Comparison of ENCODE assay signal across 8 cellular contexts in the genomic region with DNA sequence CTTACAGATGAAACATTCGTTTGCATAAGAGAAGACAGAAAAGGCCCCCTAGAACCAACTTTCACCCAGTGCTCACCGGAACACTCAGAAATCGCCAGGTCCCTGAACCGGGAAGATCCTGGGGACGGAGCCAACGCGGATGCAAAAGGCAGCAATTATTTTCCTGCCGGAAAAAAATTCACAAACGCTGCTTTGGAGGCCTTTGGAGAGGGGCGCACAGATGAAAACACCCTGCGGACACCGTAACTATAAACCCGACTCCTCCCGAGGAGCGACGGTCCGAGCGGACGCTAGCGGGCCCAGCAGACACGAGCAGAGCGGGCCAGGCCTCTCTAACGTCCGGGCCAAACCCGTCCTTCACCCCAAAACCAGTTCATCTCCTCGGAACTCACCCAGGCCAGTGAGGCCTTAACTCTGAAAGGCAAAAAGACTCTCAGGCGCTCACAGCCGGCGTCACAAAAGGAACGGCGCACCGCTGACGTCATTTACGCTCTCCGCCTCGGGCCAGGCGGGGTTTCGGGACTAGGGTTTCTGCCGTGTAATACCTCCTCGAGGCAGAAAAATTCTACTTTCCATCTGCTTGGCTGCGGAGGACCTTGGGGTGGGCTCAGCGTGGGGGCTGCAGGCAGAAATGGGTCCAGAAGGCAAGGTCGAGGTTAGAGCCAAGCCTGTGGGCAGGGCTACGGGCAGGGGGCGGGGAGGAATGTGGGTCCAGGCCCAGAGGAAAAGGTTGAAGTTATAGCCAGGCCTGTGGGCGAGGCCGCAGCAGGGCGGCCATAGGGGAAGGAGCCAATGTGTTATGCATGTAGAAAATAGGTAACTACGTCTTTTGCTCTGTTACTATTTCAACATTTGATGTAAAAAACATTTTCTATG. TPM values are rescaled to one million over a fixed set of nuclear protein-coding genes. Genes with fewer than 3 reads are reported as not detected.
DNase-seq lines count a peak whose midpoint lies in the region; ATAC-seq and TF ChIP-seq lines count a peak whose summit lies in the region.

A gene (minus strand): TSS at position 463 of the 876 bp plus-strand sequence. CDS start 2,413 bp downstream, outside the sequence.

- DNase-seq in CD14-positive monocyte (ENCODE audit: low spot score) (peak; percentile 79), SK-N-SH (peak; percentile 88), neuronal stem cell (ENCODE audit: low spot score) (peak; percentile 82), stromal cell of bone marrow (ENCODE audit: low read depth) (peak; percentile 89)
- peak; percentile 93 for DNase-seq in activated naive CD4-positive, alpha-beta T cell treated with anti-CD3 and anti-CD28 coated beads, Interleukin-2, amount 10 ng/mL, durations not matched to agents 7 days and 5 days

- ATAC-seq in GM21360 (IDR thresholded peaks at IDR 0.05; ENCODE audit: unreplicated experiment) = peak; percentile 55
- peak; percentile 97 for ATAC-seq in gastroesophageal sphincter

- H3K23ac ChIP-seq in neuronal stem cell (ENCODE audit: low read depth, low read length, poor library complexity) = peak within 1 kb of the TSS; percentile 12

- TF ChIP-seq EP300 in SK-N-SH (IDR thresholded peaks at IDR 0.05; ENCODE audit: borderline replicate concordance in 1 of 2, low read depth in 1 of 2, low read length in 1 of 2) = peak in 1 of 2 experiments; percentile 17; a peak in 1 of 4 replicates
- no peak for TF ChIP-seq EP300 in gastroesophageal sphincter (IDR thresholded peaks at IDR 0.05)

- peak within 1 kb of the TSS; percentile 100 for H3K18ac ChIP-seq in neuronal stem cell (ENCODE audit: low read length)

- H3K36me3 ChIP-seq in Loucy (ENCODE audit: insufficient read depth, low read length) = peaks cover 4% of the 10 kb centered on the region; the same call in 1 of the 2 replicates
- H3K36me3 ChIP-seq in SK-N-SH (replicated peaks in 1 of 2; ENCODE audit: control insufficient read depth in 1 of 2, insufficient read depth in 2 of 2, low read length in 1 of 2) = peaks cover 17 to 33% of the 10 kb centered on the region in 2 experiments
- H3K36me3 ChIP-seq in gastroesophageal sphincter = peaks cover 14 to 35% of the 10 kb centered on the region in 2 donors
- H3K36me3 ChIP-seq in neuronal stem cell (replicated peaks in 1 of 2; ENCODE audit: control insufficient read depth in 2 of 2, insufficient read depth in 2 of 2, low read length in 2 of 2) = peaks cover 26 to 38% of the 10 kb centered on the region in 2 donors

- 8% methylated on average over 29 of the region's 49 CpGs for WGBS in SK-N-SH (ENCODE audit: low lambda C conversion rate)
- 1% methylated on average over 16 to 30 of the region's 49 CpGs for WGBS in gastroesophageal sphincter (ENCODE audit: low coverage in 1 of 2), 2 donors
- no CpG with 5 or more reads among the region's 49 CpGs for WGBS in neuronal stem cell (ENCODE audit: extremely low coverage in 2 of 2, insufficient read length in 2 of 2, insufficient replicate concordance in 1 of 2), 2 donors

- H3K27me3 Mint-ChIP-seq in CD14-positive monocyte (ENCODE audit: low read depth in 3 of 3) = peaks cover 0 to 3% (median 0%) of the 10 kb centered on the region in 3 donors
- H3K27me3 Mint-ChIP-seq in activated naive CD4-positive, alpha-beta T cell treated with anti-CD3 and anti-CD28 coated beads, Interleukin-2, amount 10 ng/mL, durations not matched to agents 7 days and 5 days = peaks cover 5% of the 10 kb centered on the region

- POLR2A ChIA-PET in SK-N-SH (lab: Yijun Ruan, JAX) = no interaction called here

- H3K9ac ChIP-seq in Loucy (ENCODE audit: low read depth, low read length, poor library complexity, severe bottlenecking) (peak within 1 kb of the TSS; percentile 91), SK-N-SH (peak within 1 kb of the TSS; percentile 93), neuronal stem cell (ENCODE audit: low read depth, low read length, poor library complexity) (peak within 1 kb of the TSS; percentile 97)

- CTCF ChIA-PET in SK-N-SH (lab: Yijun Ruan, JAX) = interaction anchor here (0.5 to 1.1 kb wide), 2 partner anchors 68 to 333 kb away, joined by 3 read pairs; no protein-coding TSS in a partner anchor
- CTCF ChIA-PET in activated naive CD4-positive, alpha-beta T cell treated with anti-CD3 and anti-CD28 coated beads, Interleukin-2, amount 10 ng/mL, durations not matched to agents 7 days and 5 days (lab: Charles Lee) = no interaction called here

- H3K9me3 ChIP-seq in Loucy (ENCODE audit: insufficient read depth, low read depth, low read length) (no peaks in the 10 kb centered on the region), SK-N-SH (no peaks in the 10 kb centered on the region), gastroesophageal sphincter (peaks cover 0 to 36% (median 0%) of the 10 kb centered on the region in 3 donors), neuronal stem cell (replicated peaks in 1 of 2; ENCODE audit: control insufficient read depth in 2 of 2, insufficient read depth in 1 of 2, low read depth in 1 of 2, low read length in 2 of 2) (peaks cover 22 to 44% of the 10 kb centered on the region in 2 donors)

- H2AFZ ChIP-seq in Loucy (ENCODE audit: low read length) (peak within 1 kb of the TSS; percentile 94), SK-N-SH (ENCODE audit: low read depth) (peak within 1 kb of the TSS; percentile 97), neuronal stem cell (ENCODE audit: low read length) (peak within 1 kb of the TSS; percentile 89)

- TF ChIP-seq CTCF in CD14-positive monocyte (IDR thresholded peaks at IDR 0.05) = no peak
- no peak for TF ChIP-seq CTCF in Loucy (conservative IDR thresholded peaks at IDR 0.05; ENCODE audit: low read length)
- no peak for TF ChIP-seq CTCF in SK-N-SH (IDR thresholded peaks at IDR 0.05)
- peak in 1 of 4 experiments; percentile 11 for TF ChIP-seq CTCF in gastroesophageal sphincter (IDR thresholded peaks at IDR 0.05)

- H3K79me1 ChIP-seq in neuronal stem cell (ENCODE audit: low read depth, low read length) = no peaks in the 10 kb centered on the region

- H3K4me3 Mint-ChIP-seq in CD14-positive monocyte = peak within 1 kb of the TSS; percentile 97 to 99
- H3K4me3 Mint-ChIP-seq in activated naive CD4-positive, alpha-beta T cell treated with anti-CD3 and anti-CD28 coated beads, Interleukin-2, amount 10 ng/mL, durations not matched to agents 7 days and 5 days = peak within 1 kb of the TSS; percentile 90

- intact Hi-C loops in CD14-positive monocyte (cut with micrococcal nuclease) = no loop called here

- H3K4me1 ChIP-seq in Loucy (ENCODE audit: insufficient read depth, low read length, poor library complexity, severe bottlenecking) (peaks cover 4% of the 10 kb centered on the region), SK-N-SH (ENCODE audit: control insufficient read depth in 1 of 2, insufficient read depth in 2 of 2, low read depth in 1 of 2, low read length in 1 of 2) (no peaks in the 10 kb centered on the region), gastroesophageal sphincter (peaks cover 0 to 22% (median 0%) of the 10 kb centered on the region in 3 donors), neuronal stem cell (ENCODE audit: control insufficient read depth in 2 of 2, insufficient read depth in 1 of 2, low read depth in 1 of 2, low read length in 2 of 2) (peaks cover 0 to 2% of the 10 kb centered on the region in 2 donors)

- H2BK120ac ChIP-seq in neuronal stem cell (ENCODE audit: low read depth, low read length) = no peak within 1 kb of the TSS

- H4K91ac ChIP-seq in neuronal stem cell (ENCODE audit: low read depth, low read length, poor library complexity) = no peak within 1 kb of the TSS

- H3K4ac ChIP-seq in neuronal stem cell (ENCODE audit: low read length) = no peak within 1 kb of the TSS

- H4K8ac ChIP-seq in neuronal stem cell (ENCODE audit: low read depth, low read length) = peak within 1 kb of the TSS; percentile 99

- no peak within 1 kb of the TSS for H2BK12ac ChIP-seq in neuronal stem cell (ENCODE audit: low read length)

- TF ChIP-seq RAD21 in SK-N-SH (IDR thresholded peaks at IDR 0.05; ENCODE audit: low read length) = no peak

- peaks cover 38 to 68% (median 63%) of the 10 kb centered on the region in 7 donors for H3K9me3 Mint-ChIP-seq in CD14-positive monocyte
- peaks cover 40% of the 10 kb centered on the region for H3K9me3 Mint-ChIP-seq in activated naive CD4-positive, alpha-beta T cell treated with anti-CD3 and anti-CD28 coated beads, Interleukin-2, amount 10 ng/mL, durations not matched to agents 7 days and 5 days

- H3K4me2 ChIP-seq in Loucy (ENCODE audit: low read depth, low read length, poor library complexity, severe bottlenecking) (peak within 1 kb of the TSS; percentile 59), SK-N-SH (peak within 1 kb of the TSS; percentile 73), neuronal stem cell (ENCODE audit: insufficient read depth, low read length, poor library complexity, severe bottlenecking) (peak within 1 kb of the TSS; percentile 60)

- H4K20me1 ChIP-seq in Loucy (ENCODE audit: insufficient read depth, low read length, poor library complexity, severe bottlenecking) (no peaks in the 10 kb centered on the region), SK-N-SH (ENCODE audit: insufficient read depth) (no peaks in the 10 kb centered on the region)

- no peak within 1 kb of the TSS for H2BK15ac ChIP-seq in neuronal stem cell (ENCODE audit: low read length)

- peak within 1 kb of the TSS; percentile 94 for H2BK5ac ChIP-seq in neuronal stem cell (ENCODE audit: low read length)

- H3K27me3 ChIP-seq in Loucy (ENCODE audit: insufficient read depth, low read length, poor library complexity, severe bottlenecking) = no peaks in the 10 kb centered on the region
- no peaks in the 10 kb centered on the region for H3K27me3 ChIP-seq in SK-N-SH (ENCODE audit: insufficient read depth)
- no peaks in the 10 kb centered on the region for H3K27me3 ChIP-seq in gastroesophageal sphincter
- no peaks in the 10 kb centered on the region for H3K27me3 ChIP-seq in neuronal stem cell (ENCODE audit: control insufficient read depth in 3 of 3, insufficient read depth in 3 of 3, low read depth in 1 of 3, low read length in 3 of 3)

- peak within 1 kb of the TSS; percentile 29 for H2AK5ac ChIP-seq in neuronal stem cell (ENCODE audit: low read depth, low read length)

- H3K79me2 ChIP-seq in Loucy (ENCODE audit: insufficient read depth, low read length) = peaks cover 15% of the 10 kb centered on the region
- peaks cover 25% of the 10 kb centered on the region for H3K79me2 ChIP-seq in SK-N-SH (ENCODE audit: insufficient read depth)

- H3K27ac ChIP-seq in SK-N-SH (ENCODE audit: low read depth in 2 of 2, low read length in 1 of 2) (peak within 1 kb of the TSS; percentile 83 to 91), gastroesophageal sphincter (peak within 1 kb of the TSS; percentile 76 to 95 (median 93)), neuronal stem cell (replicated peaks; ENCODE audit: low read length) (peak within 1 kb of the TSS; percentile 88)

- TF ChIP-seq POLR2A in gastroesophageal sphincter (IDR thresholded peaks at IDR 0.05) = peak; percentile 21 to 35

- H3K36me3 Mint-ChIP-seq in CD14-positive monocyte = peaks cover 32 to 38% of the 10 kb centered on the region in 2 donors
- H3K36me3 Mint-ChIP-seq in activated naive CD4-positive, alpha-beta T cell treated with anti-CD3 and anti-CD28 coated beads, Interleukin-2, amount 10 ng/mL, durations not matched to agents 7 days and 5 days = peaks cover 53% of the 10 kb centered on the region

- H3K4me1 Mint-ChIP-seq in CD14-positive monocyte = peaks cover 9% of the 10 kb centered on the region
- peaks cover 17% of the 10 kb centered on the region for H3K4me1 Mint-ChIP-seq in activated naive CD4-positive, alpha-beta T cell treated with anti-CD3 and anti-CD28 coated beads, Interleukin-2, amount 10 ng/mL, durations not matched to agents 7 days and 5 days

- H3K27ac Mint-ChIP-seq in CD14-positive monocyte = peak within 1 kb of the TSS; percentile 96 to 99 (median 97)
- H3K27ac Mint-ChIP-seq in activated naive CD4-positive, alpha-beta T cell treated with anti-CD3 and anti-CD28 coated beads, Interleukin-2, amount 10 ng/mL, durations not matched to agents 7 days and 5 days = peak within 1 kb of the TSS; percentile 97

- no peaks in the 10 kb centered on the region for H3K9me2 ChIP-seq in Loucy (replicated peaks; ENCODE audit: low read depth, low read length)
- no peaks in the 10 kb centered on the region for H3K9me2 ChIP-seq in SK-N-SH

- peak within 1 kb of the TSS; percentile 89 for H3K14ac ChIP-seq in neuronal stem cell (ENCODE audit: low read length)

- H3K4me3 ChIP-seq in Loucy (ENCODE audit: low read length, poor library complexity, severe bottlenecking) (peak within 1 kb of the TSS; percentile 87), SK-N-SH (ENCODE audit: low read depth in 2 of 2, low read length in 1 of 2) (peak within 1 kb of the TSS; percentile 81 to 86), gastroesophageal sphincter (peak within 1 kb of the TSS; percentile 81 to 94), neuronal stem cell (ENCODE audit: low read length in 2 of 2) (peak within 1 kb of the TSS; percentile 85 to 99)

- H3F3A ChIP-seq in Loucy (ENCODE audit: low read depth) (no peaks in the 10 kb centered on the region), SK-N-SH (replicated peaks; ENCODE audit: insufficient read depth) (no peaks in the 10 kb centered on the region)

RNA-seq across cellular contexts. Expression of the gene that starts here (rescaled TPM):
- polyA plus RNA-seq in CD14-positive monocyte (1 to 10 TPM; 4.1 to 6.4 TPM), SK-N-SH (2012; rRNA removed) (2.4 and 3.5 TPM in 2 replicates)
- polyA plus RNA-seq in SK-N-SH (2012; cell fraction: cytosol; rRNA removed) = 3.6 and 3.9 TPM in 2 replicates
- 4.0 and 5.1 TPM in 2 replicates for polyA plus RNA-seq in SK-N-SH (2012; cell fraction: nucleus; rRNA removed)
- total RNA-seq in gastroesophageal sphincter = 10 to 100 TPM; 12.5 to 24.3 (median 19.6) TPM
- 7.6 TPM for polyA plus RNA-seq in neuronal stem cell (2013, experiment 1 of 2)
- 8.3 TPM for polyA plus RNA-seq in neuronal stem cell (2013, experiment 2 of 2)

Comparison
In these comparisons a context has a peak if more than half of its experiments do, and no peak if none do; other contexts are left out.
1. Peak in every context shown above with its lines: DNase-seq, ATAC-seq, H3K4me3 ChIP-seq and H3K27ac ChIP-seq.